9 cellular contexts compared by ENCODE assay signal in genomic region chr1:181990730-181991129, GRCh38.
"Had no signal": no experiment of that assay in that cellular context is flagged by ENCODE, and none has a peak within 500 bp of the region (broad histone marks: within the 10 kb centered on the region; RNA-seq: fewer than 3 reads in every experiment).

No MANE protein-coding gene starts in this region.

- H3K27ac ChIP-seq: HL-60, KMS-11 had no signal

- H3K9me3 ChIP-seq: HAP-1 had no signal

- H3K4me3 ChIP-seq: HAP-1 had no signal

- H3K4me3 Mint-ChIP-seq: IgD-negative memory B cell had no signal

- DNase-seq: GOT3, H7, KBM-7 had no signal

- H3K27ac Mint-ChIP-seq: IgD-negative memory B cell had no signal

- H3K36me3 ChIP-seq: HAP-1 had no signal

- H3K4me1 Mint-ChIP-seq: IgD-negative memory B cell had no signal

- H3K9ac ChIP-seq: KMS-11 had no signal

- ATAC-seq: HCT116, HepG2 had no signal

- H3K9me3 Mint-ChIP-seq: IgD-negative memory B cell had no signal

- H3K4me1 ChIP-seq: HAP-1 had no signal

- H3K4me2 ChIP-seq: KMS-11 had no signal
